ENCODE assay signal across 9 cellular contexts in the genomic region with DNA sequence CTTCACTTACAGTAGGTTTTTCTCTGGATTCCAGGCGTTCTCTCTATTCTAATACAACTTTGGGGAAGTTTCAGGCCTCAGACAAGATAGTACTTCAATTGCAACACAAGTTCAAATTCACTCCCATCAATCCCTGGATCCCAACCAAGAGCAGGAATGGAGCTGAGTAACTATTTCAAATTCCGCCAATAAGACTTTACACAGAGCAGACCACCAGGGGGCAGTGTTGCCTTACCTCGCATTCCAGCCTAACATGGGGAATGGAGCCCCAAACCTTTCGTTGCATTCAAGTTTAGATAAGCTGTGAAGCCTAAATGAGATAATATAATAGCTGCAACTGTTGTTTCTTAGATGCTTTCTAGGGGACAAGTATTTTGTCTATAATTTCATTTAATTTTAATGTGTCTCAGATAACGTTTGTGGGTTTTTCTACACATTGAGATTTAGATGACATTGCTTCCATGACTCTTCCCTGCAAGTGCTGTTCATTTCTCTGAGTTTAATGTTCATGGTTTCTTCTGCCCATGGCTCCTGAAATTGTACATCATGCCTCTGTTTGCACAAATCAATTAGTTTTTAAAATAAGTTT.
DNase-seq lines count a peak whose midpoint lies in the region; ATAC-seq, FAIRE-seq and TF ChIP-seq lines count a peak whose summit lies in the region.
"Had no signal": no experiment of that assay in that cellular context is flagged by ENCODE, and none has a peak within 500 bp of the region (broad histone marks: within the 10 kb centered on the region; RNA-seq: fewer than 3 reads in every experiment).

No MANE protein-coding gene starts in this region.

- no peak for FAIRE-seq in HTR-8/SVneo (lab: Jason Lieb, UNC)
- FAIRE-seq: endometrium had no signal

- no peaks in the 10 kb centered on the region for H3K9me3 ChIP-seq in uterus

- ATAC-seq in GM21360 (IDR thresholded peaks at IDR 0.05; ENCODE audit: unreplicated experiment), result peak; percentile 84

- H3K36me3 ChIP-seq in uterus, result no peaks in the 10 kb centered on the region

- DNase-seq in DMS53 (lab: John Stamatoyannopoulos, UW), result peak; percentile 70
- DNase-seq in HTR-8/SVneo (ENCODE audit: insufficient read length, low spot score), result peak; percentile 46
- peak; percentile 65 for DNase-seq in RKO (ENCODE audit: low spot score)
- DNase-seq in activated T-helper 9 cell treated with anti-CD3 and anti-CD28 coated beads, Interleukin-2, amount 50 U/mL, for 16 hours (ENCODE audit: low read depth), result peak; percentile 19
- peak; percentile 62 for DNase-seq in globus pallidus (ENCODE audit: low spot score)
- DNase-seq in posterior vena cava (ENCODE audit: low spot score), result peak; percentile 84
- DNase-seq in uterus, result peak; percentile 26 to 31

- peak; percentile 34 to 54 (median 37) for TF ChIP-seq CTCF in uterus (IDR thresholded peaks at IDR 0.05)

- intact Hi-C loops in posterior vena cava (cut with DNase I), result no loop called here
- intact Hi-C loops in uterus (cut with DNase I; ENCODE audit: low total_unique reads), result no loop called here

- no peaks in the 10 kb centered on the region for H3K27me3 ChIP-seq in uterus

- TF ChIP-seq POLR2A in uterus (IDR thresholded peaks at IDR 0.05), result no peak

- no peak overlapping the region for H3K27ac ChIP-seq in uterus

- H3K4me1 ChIP-seq in uterus, result no peaks in the 10 kb centered on the region

- no peak overlapping the region for H3K4me3 ChIP-seq in uterus

Comparison
In these comparisons a context has a peak if more than half of its experiments do, and no peak if none do; other contexts are left out.
1. DNase-seq: peak in every context shown above with its lines; median percentile 84 in posterior vena cava; 70 in DMS53; 65 in RKO; 62 in globus pallidus; 46 in HTR-8/SVneo; 28 in uterus; 19 in activated T-helper 9 cell treated with anti-CD3 and anti-CD28 coated beads, Interleukin-2, amount 50 U/mL, for 16 hours.